1 cellular context compared by ENCODE assay signal in the genomic region with DNA sequence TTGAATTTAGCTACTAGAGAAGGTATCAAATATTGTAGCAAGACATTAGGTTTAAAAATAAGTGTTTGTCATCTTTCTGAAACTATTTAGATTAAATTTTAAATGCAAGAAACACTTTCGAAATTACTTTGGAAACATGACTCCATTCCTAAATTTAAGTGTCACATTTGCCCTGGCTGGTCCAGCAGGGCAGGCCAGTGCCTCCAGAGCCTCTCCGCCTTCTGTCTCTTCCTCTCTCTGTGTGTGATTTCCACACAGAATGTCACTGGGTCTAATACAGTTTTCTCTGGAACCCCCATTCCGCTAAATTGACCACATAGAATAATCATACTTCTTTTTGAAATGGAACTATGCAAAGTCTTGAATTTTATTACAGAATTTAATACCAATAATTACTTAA.
TF ChIP-seq lines count a peak whose summit lies in the region.

No MANE protein-coding gene starts in this region.

TF ChIP-seq in IMR-90, 13 proteins besides CTCF, POLR2A, EP300 and RAD21:
- TF ChIP-seq RFX5 (IDR thresholded peaks at IDR 0.05; ENCODE audit: low read depth, low read length) (no peak), RCOR1 (IDR thresholded peaks at IDR 0.05; ENCODE audit: insufficient replicate concordance, low read length) (no peak), MAFK (IDR thresholded peaks at IDR 0.05; ENCODE audit: low read depth, low read length) (no peak), ELK1 (IDR thresholded peaks at IDR 0.05; ENCODE audit: borderline replicate concordance, low read depth, low read length) (no peak), USF2 (IDR thresholded peaks at IDR 0.05; ENCODE audit: low read depth, low read length) (no peak), MAZ (IDR thresholded peaks at IDR 0.05; ENCODE audit: borderline replicate concordance, low read depth, low read length) (no peak), FOS (IDR thresholded peaks at IDR 0.05; ENCODE audit: low read depth, low read length) (no peak), BHLHE40 (IDR thresholded peaks at IDR 0.05; ENCODE audit: low read depth, low read length) (no peak), SMC3 (IDR thresholded peaks at IDR 0.05; ENCODE audit: low read depth, low read length) (no peak), MXI1 (IDR thresholded peaks at IDR 0.05; ENCODE audit: borderline replicate concordance, low read depth, low read length) (no peak), CHD1 (IDR thresholded peaks at IDR 0.05; ENCODE audit: low read depth, low read length) (no peak)
TF ChIP-seq in IMR-90: peak in this region for 0.
